ENCODE assay signal across 8 cellular contexts in the genomic region with DNA sequence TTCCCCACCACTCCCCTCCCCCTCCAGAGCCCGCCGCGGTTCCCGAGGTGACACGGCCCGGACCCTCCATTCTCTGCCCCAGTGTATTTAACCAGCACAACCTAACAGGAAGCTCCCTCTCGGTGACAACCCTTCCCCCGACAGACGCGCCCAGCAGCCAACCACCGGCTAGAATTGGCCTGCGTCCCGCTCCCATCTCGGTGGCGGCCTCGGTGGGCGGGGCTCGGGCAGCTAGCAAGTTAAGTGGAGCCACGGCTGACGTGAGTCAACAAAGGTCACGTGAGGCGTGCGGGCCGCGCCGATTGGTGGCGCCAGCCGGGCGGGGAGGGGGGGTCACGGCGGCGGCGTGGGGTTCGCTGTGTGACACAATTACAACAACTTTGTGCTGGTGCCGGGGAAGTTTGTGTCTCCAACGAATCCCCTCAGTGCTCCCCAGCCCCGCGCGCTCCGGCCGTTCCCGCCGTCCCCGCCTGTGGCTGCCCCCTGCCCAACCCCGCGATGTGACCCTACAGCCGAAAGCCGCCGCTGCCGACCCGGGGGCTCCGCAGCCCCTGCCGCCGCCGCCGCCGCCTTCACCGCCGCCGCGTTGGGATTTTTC. TPM values are rescaled to one million over a fixed set of nuclear protein-coding genes. Genes with fewer than 3 reads are reported as not detected.
A peak's percentile ranks its signal among the peaks of the same experiment; 100 is the strongest.
DNase-seq lines count a peak whose midpoint lies in the region; ATAC-seq, FAIRE-seq and TF ChIP-seq lines count a peak whose summit lies in the region.

Gene KDM6A, plus strand, starts transcription at position 372 of the 598 bp plus-strand sequence. CDS start 364 bp downstream, outside the sequence.

- TF ChIP-seq RAD21 in HepG2 (CRISPR knock-in tag; IDR thresholded peaks at IDR 0.05): no peak

- peaks cover 51% of the 10 kb centered on the region for H3K79me2 ChIP-seq in HepG2 (ENCODE audit: insufficient read depth, low read length)

- no TSS peak for BruUV-seq in HepG2 (replicated peaks; lab: Mats Ljungman, UMichigan)

- peak within 1 kb of the TSS; percentile 81 to 85 (median 85) for H3K4me3 ChIP-seq in HepG2 (replicated peaks in 1 of 3; ENCODE audit: insufficient read depth in 1 of 3, low read depth in 2 of 3, low read length in 3 of 3)

- peak in 1 of 2 experiments; percentile 58; a peak in 1 of 4 replicates for TF ChIP-seq POLR2A in HepG2 (IDR thresholded peaks at IDR 0.05; ENCODE audit: insufficient read depth in 1 of 2, low read depth in 2 of 2, low read length in 2 of 2)

- in situ Hi-C loops in HepG2 (cut with HindIII; ENCODE audit: extremely low pct_ligation_motif_present, low pct_unique_long_range_greater_than_20kb): no loop called here

- TF ChIP-seq EP300 in HepG2 (IDR thresholded peaks at IDR 0.05; ENCODE audit: low read depth in 2 of 2, low read length in 2 of 2): no peak
- no peak for TF ChIP-seq EP300 in HepG2 (CRISPR knock-in tag; IDR thresholded peaks at IDR 0.05; ENCODE audit: borderline replicate concordance)

- 0% methylated on average over 5 of the region's 61 CpGs for WGBS in HepG2 (ENCODE audit: low lambda C conversion rate)

- peak within 1 kb of the TSS; percentile 89 for H3K9ac ChIP-seq in HepG2 (ENCODE audit: insufficient read depth, low read depth, low read length)

- no peaks in the 10 kb centered on the region for H3K36me3 ChIP-seq in HepG2 (replicated peaks in 1 of 2; ENCODE audit: control insufficient read depth in 1 of 2, insufficient read depth in 2 of 2, low read length in 2 of 2)

- CTCF ChIA-PET in HepG2 (lab: Yijun Ruan, JAX; ENCODE audit: low intra/inter-chr PET ratio, low total read pairs): no interaction called here

- peak within 1 kb of the TSS; percentile 74 for H3K4me2 ChIP-seq in HepG2 (ENCODE audit: low read depth, low read length)

- ATAC-seq in GM19372 (IDR thresholded peaks at IDR 0.05; ENCODE audit: low read depth, unreplicated experiment): peak; percentile 88
- peak; percentile 80 for ATAC-seq in HG03558 (IDR thresholded peaks at IDR 0.05; ENCODE audit: extremely low read depth, unreplicated experiment)
- peak; percentile 97 for ATAC-seq in HepG2

- H3K9me3 ChIP-seq in HepG2 (ENCODE audit: low read length): no peaks in the 10 kb centered on the region

- H3K27me3 ChIP-seq in HepG2 (ENCODE audit: control insufficient read depth in 1 of 2, insufficient read depth in 2 of 2, low read length in 2 of 2): no peaks in the 10 kb centered on the region; a peak in 1 of 5 replicates

- TF ChIP-seq CTCF in HepG2 (CRISPR knock-in tag; IDR thresholded peaks at IDR 0.05): no peak

- DNase-seq in C1 segment of cervical spinal cord (lab: John Stamatoyannopoulos, UW): peak; percentile 79 to 100 (median 98)
- peak; percentile 88 for DNase-seq in NCI-H748 treated with DMSO at 0.1 percent for 48 hours (lab: John Stamatoyannopoulos, UW)
- peak; percentile 94 to 95 for DNase-seq in activated CD4-positive, alpha-beta T cell treated with anti-CD3 and anti-CD28 coated beads, Interleukin-2, amount 50 U/mL, for 48 hours
- DNase-seq in dermis microvascular lymphatic vessel endothelial cell (ENCODE audit: low read depth in 2 of 2): peak; percentile 96 to 97
- peak; percentile 91 for DNase-seq in HepG2 (ENCODE audit: low spot score)
- peak; percentile 95 for DNase-seq in stimulated activated CD4-positive, alpha-beta T cell treated with anti-CD3 and anti-CD28 coated beads, Interleukin-4, amount 100 ng/mL, for 1 hour

- POLR2A ChIA-PET in HepG2 (lab: Yijun Ruan, JAX): interaction anchor here (0.6 to 1.1 kb wide), 8 partner anchors 8 to 330 kb away, joined by 3 to 13 read pairs (median 4); partner anchors contain the start of gene FUNDC1

- intact Hi-C loops in HepG2 (cut with micrococcal nuclease; ENCODE audit: unreplicated experiment): loop anchor here (5.0 to 10.0 kb wide), 2 partner anchors 72 to 331 kb away; partner anchors contain the start of gene FUNDC1

- H3K27ac ChIP-seq in HepG2 (ENCODE audit: extremely low read length, insufficient read depth, low read length): peak within 1 kb of the TSS; percentile 94

- no peak within 1 kb of the TSS for H2AFZ ChIP-seq in HepG2 (ENCODE audit: low read length)

- peaks cover 12% of the 10 kb centered on the region; the same call in 1 of the 2 replicates for H4K20me1 ChIP-seq in HepG2 (ENCODE audit: insufficient read depth, low read length)

- FAIRE-seq in HepG2 (lab: Jason Lieb, UNC): peak; percentile 89

- peaks cover 2% of the 10 kb centered on the region; the same call in 1 of the 2 replicates for H3K4me1 ChIP-seq in HepG2 (ENCODE audit: insufficient read depth, low read length)

TF ChIP-seq in HepG2, 621 proteins besides CTCF, POLR2A, EP300 and RAD21 (continues in another document):
- TF ChIP-seq ZNF816 (CRISPR knock-in tag; IDR thresholded peaks at IDR 0.05; ENCODE audit: borderline replicate concordance): no peak
- TF ChIP-seq DR1 (CRISPR knock-in tag; IDR thresholded peaks at IDR 0.05): peak; percentile 74
- no peak for TF ChIP-seq ZNF713 (CRISPR knock-in tag; IDR thresholded peaks at IDR 0.05)
- TF ChIP-seq CREB1 (IDR thresholded peaks at IDR 0.05): peak; percentile 86
- peak; percentile 93 for TF ChIP-seq CREB1 (CRISPR knock-in tag; IDR thresholded peaks at IDR 0.05)
- no peak for TF ChIP-seq SNAI1 (CRISPR knock-in tag; IDR thresholded peaks at IDR 0.05; ENCODE audit: borderline replicate concordance)
- TF ChIP-seq E2F1 (CRISPR knock-in tag; IDR thresholded peaks at IDR 0.05): peak; percentile 1; the same call in 1 of the 2 replicates
- no peak for TF ChIP-seq SOX6 (IDR thresholded peaks at IDR 0.05)
- TF ChIP-seq SOX6 (CRISPR knock-in tag; IDR thresholded peaks at IDR 0.05): no peak
- no peak for TF ChIP-seq ZNF484 (CRISPR knock-in tag; IDR thresholded peaks at IDR 0.05; ENCODE audit: borderline replicate concordance, low read depth)
- TF ChIP-seq NFE2L2 (IDR thresholded peaks at IDR 0.05; ENCODE audit: low read length): no peak
- TF ChIP-seq, protein P1, sequence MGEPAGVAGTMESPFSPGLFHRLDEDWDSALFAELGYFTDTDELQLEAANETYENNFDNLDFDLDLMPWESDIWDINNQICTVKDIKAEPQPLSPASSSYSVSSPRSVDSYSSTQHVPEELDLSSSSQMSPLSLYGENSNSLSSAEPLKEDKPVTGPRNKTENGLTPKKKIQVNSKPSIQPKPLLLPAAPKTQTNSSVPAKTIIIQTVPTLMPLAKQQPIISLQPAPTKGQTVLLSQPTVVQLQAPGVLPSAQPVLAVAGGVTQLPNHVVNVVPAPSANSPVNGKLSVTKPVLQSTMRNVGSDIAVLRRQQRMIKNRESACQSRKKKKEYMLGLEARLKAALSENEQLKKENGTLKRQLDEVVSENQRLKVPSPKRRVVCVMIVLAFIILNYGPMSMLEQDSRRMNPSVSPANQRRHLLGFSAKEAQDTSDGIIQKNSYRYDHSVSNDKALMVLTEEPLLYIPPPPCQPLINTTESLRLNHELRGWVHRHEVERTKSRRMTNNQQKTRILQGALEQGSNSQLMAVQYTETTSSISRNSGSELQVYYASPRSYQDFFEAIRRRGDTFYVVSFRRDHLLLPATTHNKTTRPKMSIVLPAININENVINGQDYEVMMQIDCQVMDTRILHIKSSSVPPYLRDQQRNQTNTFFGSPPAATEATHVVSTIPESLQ (CRISPR knock-in tag; conservative IDR thresholded peaks at IDR 0.05): no peak
- TF ChIP-seq HIVEP1 (CRISPR knock-in tag; IDR thresholded peaks at IDR 0.05): no peak
- TF ChIP-seq GTF3A (CRISPR knock-in tag; conservative IDR thresholded peaks at IDR 0.05): no peak
- TF ChIP-seq ATF5 (CRISPR knock-in tag; IDR thresholded peaks at IDR 0.05; ENCODE audit: low read depth): no peak

RNA-seq across cellular contexts. Expression of gene KDM6A, which starts in this region (rescaled TPM):
- total RNA-seq in dermis microvascular lymphatic vessel endothelial cell (18.9 and 28.8 TPM in 2 replicates), HepG2 (2016; rRNA removed; fragmentation: Illumina TruSeq; extraction: Trizol) (18.2 and 23.1 TPM in 2 replicates)
- total RNA-seq in HepG2 (2016; cell fraction: cytosol; rRNA removed; fragmentation: Illumina TruSeq; extraction: Trizol; ENCODE audit: low read depth): 2.7 and 3.0 TPM in 2 replicates
- total RNA-seq in HepG2 (2016; cell fraction: insoluble cytoplasmic fraction; rRNA removed; fragmentation: Illumina TruSeq; extraction: Trizol): 17.0 and 20.8 TPM in 2 replicates
- 7.9 and 9.7 TPM in 2 replicates for total RNA-seq in HepG2 (2016; cell fraction: membrane; rRNA removed; fragmentation: Illumina TruSeq; extraction: Trizol)
- 37.4 and 39.2 TPM in 2 replicates for total RNA-seq in HepG2 (2016; cell fraction: nucleus; rRNA removed; fragmentation: Illumina TruSeq; extraction: Trizol)
- 15.7 and 16.7 TPM in 2 replicates for polyA plus RNA-seq in HepG2 (2011; rRNA removed)
- 9.4 and 11.1 TPM in 2 replicates for polyA plus RNA-seq in HepG2 (2011; cell fraction: cytosol; rRNA removed)
- 22.0 and 22.7 TPM in 2 replicates for polyA plus RNA-seq in HepG2 (2011; cell fraction: nucleus; rRNA removed)
- polyA plus RNA-seq in HepG2 (2012): 15.3 and 16.9 TPM in 2 replicates
- 0.28 and 0.36 TPM in 2 replicates for polyA plus RNA-seq in HepG2 (2016; cell fraction: cytosol; fragmentation: Illumina TruSeq; extraction: Trizol; ENCODE audit: low read depth)
- polyA plus RNA-seq in HepG2 (2016; cell fraction: insoluble cytoplasmic fraction; fragmentation: Illumina TruSeq; extraction: Trizol; ENCODE audit: low read depth): 14.5 and 16.0 TPM in 2 replicates
- 2.1 and 2.9 TPM in 2 replicates for polyA plus RNA-seq in HepG2 (2016; cell fraction: membrane; fragmentation: Illumina TruSeq; extraction: Trizol; ENCODE audit: low read depth)
- polyA plus RNA-seq in HepG2 (2016; cell fraction: nucleus; fragmentation: Illumina TruSeq; extraction: Trizol; ENCODE audit: insufficient read depth, low read depth): 34.7 and 43.7 TPM in 2 replicates
- polyA minus RNA-seq in HepG2 (2011; rRNA and poly(A)+ RNA removed; ENCODE audit: low replicate concordance): 37.7 and 71.1 TPM in 2 replicates
- 13.8 and 17.6 TPM in 2 replicates for polyA minus RNA-seq in HepG2 (2011; cell fraction: cytosol; rRNA and poly(A)+ RNA removed)
- 81.7 and 86.5 TPM in 2 replicates for polyA minus RNA-seq in HepG2 (2011; cell fraction: nucleus; rRNA and poly(A)+ RNA removed)

Comparison
In these comparisons a context has a peak if more than half of its experiments do, and no peak if none do; other contexts are left out.
1. Peak in every context shown above with its lines: DNase-seq, ATAC-seq, H3K4me3 ChIP-seq and H3K27ac ChIP-seq.